Comparison of ENCODE assay signal across 18 cellular contexts in genomic region chr5:168916852-168917251, GRCh38.
DNase-seq lines count a peak whose midpoint lies in the region; ATAC-seq, FAIRE-seq and TF ChIP-seq lines count a peak whose summit lies in the region.
"Had no signal": no experiment of that assay in that cellular context is flagged by ENCODE, and none has a peak within 500 bp of the region (broad histone marks: within the 10 kb centered on the region; RNA-seq: fewer than 3 reads in every experiment).

No MANE protein-coding gene starts in this region.

- H3K27me3 ChIP-seq in adipocyte (replicated peaks; ENCODE audit: control insufficient read depth, insufficient read depth, low read length) = no peaks in the 10 kb centered on the region
- peaks cover 11% of the 10 kb centered on the region for H3K27me3 ChIP-seq in foreskin keratinocyte

- TF ChIP-seq CTCF in foreskin keratinocyte (conservative IDR thresholded peaks at IDR 0.05) = peak; percentile 23

- no peaks in the 10 kb centered on the region for H3K36me3 ChIP-seq in adipocyte (ENCODE audit: control insufficient read depth, insufficient read depth, low read length, severe bottlenecking)
- H3K36me3 ChIP-seq: prostate gland had no signal

- no peak overlapping the region for H3K27ac ChIP-seq in foreskin keratinocyte
- H3K27ac ChIP-seq: HL-60, prostate gland had no signal

- peak overlapping the region; percentile 62 for H3K4me3 ChIP-seq in adipocyte (ENCODE audit: low read length)
- H3K4me3 ChIP-seq: K562, prostate gland had no signal

- peak overlapping the region; percentile 8 for H3K9ac ChIP-seq in adipocyte (ENCODE audit: low read length)

- ATAC-seq in foreskin keratinocyte = peak; percentile 94
- no peak for ATAC-seq in HG02938 (IDR thresholded peaks at IDR 0.05; ENCODE audit: unreplicated experiment)
- ATAC-seq: K562 had no signal

- H3K9me3 ChIP-seq in adipocyte (ENCODE audit: control insufficient read depth, low read length) = no peaks in the 10 kb centered on the region
- H3K9me3 ChIP-seq: prostate gland had no signal

- peaks cover 20% of the 10 kb centered on the region for H3K4me1 ChIP-seq in adipocyte (ENCODE audit: control insufficient read depth, insufficient read depth, low read length)
- H3K4me1 ChIP-seq in foreskin keratinocyte = no peaks in the 10 kb centered on the region
- H3K4me1 ChIP-seq: prostate gland had no signal

- FAIRE-seq in urothelium cell line (lab: Jason Lieb, UNC) = no peak
- FAIRE-seq: K562 had no signal

- DNase-seq in GM03348 (ENCODE audit: low spot score) = peak; percentile 75
- no peak for DNase-seq in adipocyte (ENCODE audit: low read depth)
- peak; percentile 59 to 80 for DNase-seq in foreskin keratinocyte
- peak; percentile 80 for DNase-seq in renal cortical epithelial cell (ENCODE audit: low read depth)
- DNase-seq in NCI-H510A treated with DMSO at 0.1 percent for 48 hours (lab: John Stamatoyannopoulos, UW) = no peak
- no peak for DNase-seq in stimulated activated naive CD4-positive, alpha-beta T cell (lab: John Stamatoyannopoulos, UW)
- DNase-seq in urothelium cell line (ENCODE audit: low spot score) = no peak
- DNase-seq: activated naive CD8-positive, alpha-beta T cell treated with anti-CD3 and anti-CD28 coated beads, Interleukin-2, amount 10 ng/mL, durations not matched to agents 7 days and 5 days; CD8-positive, alpha-beta memory T cell; DMS53; erythroblast; MV-4-11; NCI-H1694 treated with DMSO at 0.1 percent for 48 hours; stimulated activated CD8-positive, alpha-beta memory T cell treated with anti-CD3 and anti-CD28 coated beads, Interleukin-4, amount 100 ng/mL, for 48 hours had no signal

Comparison
In these comparisons a context has a peak if more than half of its experiments do, and no peak if none do; other contexts are left out.
1. DNase-seq: peak in GM03348 (single experiment), foreskin keratinocyte (2 of 2) and renal cortical epithelial cell (single experiment); none in adipocyte (single experiment), NCI-H510A treated with DMSO at 0.1 percent for 48 hours (single experiment), stimulated activated naive CD4-positive, alpha-beta T cell (0 of 6) and urothelium cell line (single experiment).